30 cellular contexts compared by ENCODE assay signal in the genomic region with DNA sequence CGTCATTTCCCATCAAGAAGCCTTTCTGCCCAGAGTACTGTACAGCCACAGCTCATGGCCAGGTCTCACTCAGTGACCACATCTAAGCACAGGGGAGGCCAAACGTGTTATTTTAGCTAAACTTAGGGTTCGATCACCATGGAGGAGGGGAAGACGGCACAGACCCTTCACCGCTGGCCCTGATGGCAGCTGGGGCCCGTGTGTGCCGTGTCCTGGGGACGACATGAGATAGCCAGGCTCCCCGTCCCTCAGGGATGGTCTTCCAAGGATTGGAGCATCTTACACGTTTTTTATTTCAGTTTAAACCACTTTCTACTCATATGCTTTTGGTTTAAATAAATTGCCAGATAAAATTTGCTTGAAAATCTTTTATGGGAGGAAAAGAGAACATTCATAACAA.
"Had no signal": no experiment of that assay in that cellular context is flagged by ENCODE, and none has a peak within 500 bp of the region (broad histone marks: within the 10 kb centered on the region; RNA-seq: fewer than 3 reads in every experiment).

No MANE protein-coding gene starts in this region.

- H3K4me3 ChIP-seq: ascending aorta, breast epithelium, cardiac muscle cell, colonic mucosa, gastrocnemius medialis had no signal

- H3K27me3 ChIP-seq: ascending aorta, cardiac muscle cell, colonic mucosa, foreskin keratinocyte had no signal

- H3K9me3 Mint-ChIP-seq: activated CD4-positive, alpha-beta T cell treated with anti-CD3 and anti-CD28 coated beads, Interleukin-2, amount 10 ng/mL, durations not matched to agents 24 days and 14 days; activated CD8-positive, alpha-beta T cell treated with anti-CD3 and anti-CD28 coated beads for 36 hours; activated naive CD4-positive, alpha-beta T cell treated with anti-CD3 and anti-CD28 coated beads, Interleukin-2, amount 50 U/mL, for 72 hours; activated naive CD8-positive, alpha-beta T cell treated with anti-CD3 and anti-CD28 coated beads, Interleukin-2, amount 10 ng/mL, durations not matched to agents 7 days and 5 days; activated T-cell treated with anti-CD3 and anti-CD28 coated beads, Interleukin-2, amount 50 U/mL, for 4 hours; activated T-helper 17 cell treated with anti-CD3 and anti-CD28 coated beads, Interleukin-2, amount 50 U/mL, for 72 hours; T-cell; T-helper 1 cell treated with Interleukin-12 subunit alpha and Interleukin-12 subunit beta and Interleukin-4 antibody, amounts not matched to agents 30 μg/mL and 1 μg/mL, for 36 hours had no signal

- H3K27ac Mint-ChIP-seq: activated CD4-positive, alpha-beta T cell treated with anti-CD3 and anti-CD28 coated beads, Interleukin-2, amount 10 ng/mL, durations not matched to agents 24 days and 14 days; activated CD8-positive, alpha-beta T cell treated with anti-CD3 and anti-CD28 coated beads for 36 hours; activated naive CD8-positive, alpha-beta T cell treated with anti-CD3 and anti-CD28 coated beads, Interleukin-2, amount 10 ng/mL, durations not matched to agents 7 days and 5 days; activated T-helper 17 cell treated with anti-CD3 and anti-CD28 coated beads, Interleukin-2, amount 50 U/mL, for 72 hours; T-helper 1 cell treated with Interleukin-12 subunit alpha and Interleukin-12 subunit beta and Interleukin-4 antibody, amounts not matched to agents 30 μg/mL and 1 μg/mL, for 36 hours had no signal

- ATAC-seq: activated CD4-positive, alpha-beta T cell treated with anti-CD3 and anti-CD28 coated beads for 36 hours; activated CD8-positive, alpha-beta T cell treated with anti-CD3 and anti-CD28 coated beads for 36 hours; activated naive CD4-positive, alpha-beta T cell treated with anti-CD3 and anti-CD28 coated beads, Interleukin-2, amount 50 U/mL, for 72 hours; activated T-cell treated with anti-CD3 and anti-CD28 coated beads, Interleukin-2, amount 50 U/mL, for 4 hours; activated T-helper 17 cell treated with anti-CD3 and anti-CD28 coated beads, Interleukin-2, amount 50 U/mL, for 72 hours; esophagus mucosa; foreskin keratinocyte; gastrocnemius medialis; T-cell had no signal

- H3K36me3 Mint-ChIP-seq: activated naive CD4-positive, alpha-beta T cell treated with anti-CD3 and anti-CD28 coated beads, Interleukin-2, amount 50 U/mL, for 72 hours; activated naive CD8-positive, alpha-beta T cell treated with anti-CD3 and anti-CD28 coated beads, Interleukin-2, amount 10 ng/mL, durations not matched to agents 7 days and 5 days; brain; T-cell had no signal

- H3K36me3 ChIP-seq: ascending aorta, breast epithelium, cardiac muscle cell, colonic mucosa, gastrocnemius medialis had no signal

- H3K27ac ChIP-seq: ascending aorta, breast epithelium, cardiac muscle cell, colonic mucosa, foreskin keratinocyte, gastrocnemius medialis had no signal

- H3K27me3 Mint-ChIP-seq: activated CD4-positive, alpha-beta T cell treated with anti-CD3 and anti-CD28 coated beads for 36 hours; activated CD4-positive, alpha-beta T cell treated with anti-CD3 and anti-CD28 coated beads, Interleukin-2, amount 10 ng/mL, durations not matched to agents 24 days and 14 days; activated CD8-positive, alpha-beta T cell treated with anti-CD3 and anti-CD28 coated beads for 36 hours; activated naive CD8-positive, alpha-beta T cell treated with anti-CD3 and anti-CD28 coated beads, Interleukin-2, amount 10 ng/mL, durations not matched to agents 7 days and 5 days had no signal

- H3K4me3 Mint-ChIP-seq: activated CD4-positive, alpha-beta T cell treated with anti-CD3 and anti-CD28 coated beads for 36 hours; activated CD4-positive, alpha-beta T cell treated with anti-CD3 and anti-CD28 coated beads, Interleukin-2, amount 10 ng/mL, durations not matched to agents 24 days and 14 days; activated CD8-positive, alpha-beta T cell treated with anti-CD3 and anti-CD28 coated beads for 36 hours; activated naive CD8-positive, alpha-beta T cell treated with anti-CD3 and anti-CD28 coated beads, Interleukin-2, amount 10 ng/mL, durations not matched to agents 7 days and 5 days; activated T-helper 17 cell treated with anti-CD3 and anti-CD28 coated beads, Interleukin-2, amount 50 U/mL, for 72 hours; brain; T-cell had no signal

- H3K4me1 ChIP-seq: ascending aorta, breast epithelium, colonic mucosa, foreskin keratinocyte, gastrocnemius medialis had no signal

- DNase-seq: activated CD4-positive, alpha-beta T cell treated with anti-CD3 and anti-CD28 coated beads for 36 hours; activated CD4-positive, alpha-beta T cell treated with anti-CD3 and anti-CD28 coated beads, Interleukin-2, amount 10 ng/mL, durations not matched to agents 24 days and 14 days; activated CD4-positive, alpha-beta T cell treated with anti-CD3 and anti-CD28 coated beads, Interleukin-2, amount 50 U/mL, for 48 hours; activated CD4-positive, CD25-positive, alpha-beta regulatory T cell; activated CD4-positive, CD25-positive, alpha-beta regulatory T cell treated with anti-CD3 and anti-CD28 coated beads, Interleukin-2, amount 50 U/mL, for 72 hours; activated CD8-positive, alpha-beta memory T cell treated with anti-CD3 and anti-CD28 coated beads for 24 hours; activated CD8-positive, alpha-beta T cell treated with anti-CD3 and anti-CD28 coated beads for 36 hours; activated effector memory CD4-positive, alpha-beta T cell treated with Interleukin-2 at 50 U/mL for 16 hours; activated gamma-delta T cell treated with Interleukin-2 at 50 U/mL for 16 hours; activated naive CD4-positive, alpha-beta T cell treated with Interleukin-2 at 50 U/mL for 16 hours; activated naive CD8-positive, alpha-beta T cell treated with anti-CD3 and anti-CD28 coated beads, Interleukin-2, amount 10 ng/mL, durations not matched to agents 7 days and 5 days; activated T-cell treated with anti-CD3 and anti-CD28 coated beads, Interleukin-2, amount 50 U/mL, for 4 hours; central memory CD4-positive, alpha-beta T cell; cerebellar nuclear complex; colonic mucosa; effector CD8-positive, alpha-beta T cell; foreskin keratinocyte; gastrocnemius medialis; glutamatergic neuron; SW 1271; T-cell had no signal

- H3K9me3 ChIP-seq: ascending aorta, colonic mucosa, gastrocnemius medialis had no signal

- FAIRE-seq: endometrium had no signal
